Comparison of ENCODE assay signal across 29 cellular contexts in genomic region chr13:63012016-63012415, GRCh38.
"Had no signal": no experiment of that assay in that cellular context is flagged by ENCODE, and none has a peak within 500 bp of the region (broad histone marks: within the 10 kb centered on the region; RNA-seq: fewer than 3 reads in every experiment).

No MANE protein-coding gene starts in this region.

- H3K9me3 ChIP-seq: neutrophil, pancreas, prostate gland, testis, uterus had no signal

- H3K4me1 ChIP-seq: pancreas, prostate gland, right lobe of liver, sigmoid colon, spleen, suprapubic skin, testis, tibial artery, transverse colon, upper lobe of right lung, uterus had no signal

- ATAC-seq: naive thymus-derived CD8-positive, alpha-beta T cell; natural killer cell treated with Interleukin-12 subunit alpha and Interleukin-12 subunit beta and Interleukin-15 and Interleukin-18, amount 100 ng/mL, for 72 hours; pancreas; right cardiac atrium; right lobe of liver; stimulated activated memory B cell treated with anti-CD40 and anti-IgM and Interleukin-4, amounts not matched to agents 10 μg/mL and 1 μg/mL and 100 μg/mL, for 72 hours; stimulated activated naive CD8-positive, alpha-beta T cell treated with anti-CD3 and anti-CD28 coated beads, Interleukin-15, amount 100 ng/mL, for 72 hours; stimulated activated naive CD8-positive, alpha-beta T cell treated with anti-CD3 and anti-CD28 coated beads, Interleukin-15, Interleukin-2, amounts not matched to agents 100 U/mL and 50 U/mL, for 24 hours; upper lobe of right lung had no signal

- H3K36me3 ChIP-seq: neutrophil, pancreas, prostate gland, right lobe of liver, sigmoid colon, spleen, suprapubic skin, tibial artery, transverse colon, upper lobe of right lung, uterus had no signal

- H3K27ac ChIP-seq: neutrophil, pancreas, prostate gland, right lobe of liver, sigmoid colon, skin epidermis, spleen, suprapubic skin, testis, tibial artery, transverse colon, upper lobe of right lung, uterus had no signal

- H3K27me3 ChIP-seq: neutrophil, pancreas, right lobe of liver, sigmoid colon, spleen, suprapubic skin, testis, tibial artery, transverse colon, upper lobe of right lung, uterus had no signal

- H3K4me2 ChIP-seq: smooth muscle cell had no signal

- H3K4me3 ChIP-seq: pancreas, prostate gland, right lobe of liver, sigmoid colon, skin epidermis, smooth muscle cell, spleen, suprapubic skin, testis, tibial artery, transverse colon, upper lobe of right lung, uterus had no signal

- DNase-seq: naive thymus-derived CD8-positive, alpha-beta T cell; nephron progenitor cell; nucleus accumbens; pancreas; right cardiac atrium; right lobe of liver; sigmoid colon; spleen; stimulated activated CD4-positive, alpha-beta T cell treated with anti-CD3 and anti-CD28 coated beads, Interleukin-12 subunit alpha, Interleukin-12 subunit beta, amount 100 ng/mL, for 4 hours; stimulated activated CD4-positive, alpha-beta T cell treated with anti-CD3 and anti-CD28 coated beads, Interleukin-1b, Interleukin-23, amount 100 ng/mL, for 48 hours; stimulated activated CD4-positive, alpha-beta T cell treated with anti-CD3 and anti-CD28 coated beads, Interleukin-4, amount 100 ng/mL, for 1 hour; stimulated activated CD4-positive, alpha-beta T cell treated with anti-CD3 and anti-CD28 coated beads, Interleukin-4, amount 100 ng/mL, for 4 hours; stimulated activated CD8-positive, alpha-beta memory T cell treated with anti-CD3 and anti-CD28 coated beads, Interleukin-4, amount 100 ng/mL, for 48 hours; stimulated activated naive CD4-positive, alpha-beta T cell; stimulated activated naive CD8-positive, alpha-beta T cell treated with anti-CD3 and anti-CD28 coated beads, Interleukin-15, amount 100 ng/mL, for 72 hours; stimulated activated naive CD8-positive, alpha-beta T cell treated with anti-CD3 and anti-CD28 coated beads, Interleukin-15, Interleukin-2, amounts not matched to agents 100 U/mL and 50 U/mL, for 24 hours; substantia nigra; testis; tibial artery; transverse colon; upper lobe of right lung; uterus had no signal
